Comparison of ENCODE assay signal across 17 cellular contexts in the genomic region with DNA sequence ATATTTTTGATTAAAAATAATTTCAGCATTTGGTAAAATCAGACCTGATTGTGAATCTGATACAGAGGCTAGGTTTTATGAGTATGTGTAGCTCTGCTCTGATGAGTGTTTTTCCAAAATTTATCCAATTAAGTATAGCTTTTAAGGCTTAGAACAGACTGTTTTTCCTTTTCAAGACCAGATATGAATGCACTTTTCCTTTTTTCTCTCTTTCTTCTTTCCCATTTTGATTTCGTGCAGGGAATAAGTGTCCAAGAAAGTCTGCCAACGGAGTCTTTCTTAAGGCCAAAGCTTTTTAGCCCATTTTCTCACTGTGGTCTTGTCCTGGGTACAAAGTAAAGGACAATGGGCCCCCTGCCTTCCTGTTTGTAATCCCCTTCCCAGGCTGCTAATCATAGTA. TPM values are rescaled to one million over a fixed set of nuclear protein-coding genes. Genes with fewer than 3 reads are reported as not detected.
A peak's percentile ranks its signal among the peaks of the same experiment; 100 is the strongest.
DNase-seq lines count a peak whose midpoint lies in the region; ATAC-seq and TF ChIP-seq lines count a peak whose summit lies in the region.
"Had no signal": no experiment of that assay in that cellular context is flagged by ENCODE, and none has a peak within 500 bp of the region (broad histone marks: within the 10 kb centered on the region; RNA-seq: fewer than 3 reads in every experiment).

No MANE protein-coding gene starts in this region.

- no peaks in the 10 kb centered on the region for H3K36me3 ChIP-seq in testis (ENCODE audit: low read depth, missing control alignments)
- H3K36me3 ChIP-seq: pancreas had no signal

- ATAC-seq in HG03196 (IDR thresholded peaks at IDR 0.05; ENCODE audit: unreplicated experiment): no peak
- ATAC-seq in activated CD8-positive, alpha-beta memory T cell treated with anti-CD3 and anti-CD28 coated beads, Interleukin-2, amount 10 ng/mL, durations not matched to agents 7 days and 5 days: no peak
- ATAC-seq: activated T-helper 17 cell treated with anti-CD3 and anti-CD28 coated beads, Interleukin-2, amount 50 U/mL, for 72 hours; pancreas; stimulated activated naive CD8-positive, alpha-beta T cell treated with anti-CD3 and anti-CD28 coated beads, Interleukin-15, Interleukin-2, amounts not matched to agents 100 U/mL and 50 U/mL, for 24 hours had no signal

- CTCF ChIA-PET in activated CD8-positive, alpha-beta memory T cell treated with anti-CD3 and anti-CD28 coated beads, Interleukin-2, amount 10 ng/mL, durations not matched to agents 7 days and 5 days (lab: Charles Lee): no interaction called here

- H3K27me3 Mint-ChIP-seq in chondrocyte (ENCODE audit: low read depth): no peaks in the 10 kb centered on the region
- H3K27me3 Mint-ChIP-seq in activated CD8-positive, alpha-beta memory T cell treated with anti-CD3 and anti-CD28 coated beads, Interleukin-2, amount 10 ng/mL, durations not matched to agents 7 days and 5 days: peaks cover 8% of the 10 kb centered on the region
- H3K27me3 Mint-ChIP-seq: activated T-helper 17 cell treated with anti-CD3 and anti-CD28 coated beads, Interleukin-2, amount 50 U/mL, for 72 hours had no signal

- H3K4me1 Mint-ChIP-seq in chondrocyte (ENCODE audit: low read depth): peaks cover 56% of the 10 kb centered on the region
- peaks cover 54% of the 10 kb centered on the region for H3K4me1 Mint-ChIP-seq in activated CD8-positive, alpha-beta memory T cell treated with anti-CD3 and anti-CD28 coated beads, Interleukin-2, amount 10 ng/mL, durations not matched to agents 7 days and 5 days

- H3K4me3 Mint-ChIP-seq in chondrocyte (ENCODE audit: unreplicated experiment): no peak overlapping the region
- H3K4me3 Mint-ChIP-seq in activated CD8-positive, alpha-beta memory T cell treated with anti-CD3 and anti-CD28 coated beads, Interleukin-2, amount 10 ng/mL, durations not matched to agents 7 days and 5 days: no peak overlapping the region

- 11 to 32% methylated on average over 2 of the region's 2 CpGs for WGBS in testis, 2 donors

- no peaks in the 10 kb centered on the region for H3K9me3 Mint-ChIP-seq in chondrocyte (ENCODE audit: low read depth)
- H3K9me3 Mint-ChIP-seq in activated CD8-positive, alpha-beta memory T cell treated with anti-CD3 and anti-CD28 coated beads, Interleukin-2, amount 10 ng/mL, durations not matched to agents 7 days and 5 days (ENCODE audit: low read depth): no peaks in the 10 kb centered on the region
- H3K9me3 Mint-ChIP-seq: activated T-helper 17 cell treated with anti-CD3 and anti-CD28 coated beads, Interleukin-2, amount 50 U/mL, for 72 hours had no signal

- H3K4me3 ChIP-seq in testis: no peak overlapping the region
- H3K4me3 ChIP-seq: pancreas had no signal

- intact Hi-C loops in testis (cut with DNase I; ENCODE audit: low total_unique reads): no loop called here

- peak overlapping the region; percentile 87 for H3K27ac Mint-ChIP-seq in chondrocyte (ENCODE audit: unreplicated experiment)
- H3K27ac Mint-ChIP-seq in activated CD8-positive, alpha-beta memory T cell treated with anti-CD3 and anti-CD28 coated beads, Interleukin-2, amount 10 ng/mL, durations not matched to agents 7 days and 5 days: no peak overlapping the region
- H3K27ac Mint-ChIP-seq: activated T-helper 17 cell treated with anti-CD3 and anti-CD28 coated beads, Interleukin-2, amount 50 U/mL, for 72 hours had no signal

- H3K27ac ChIP-seq in testis: peak overlapping the region in 1 of 2 donors; percentile 48

- TF ChIP-seq CTCF in chondrocyte (IDR thresholded peaks at IDR 0.05): no peak
- no peak for TF ChIP-seq CTCF in testis (IDR thresholded peaks at IDR 0.05)

- no peak for TF ChIP-seq POLR2A in testis (IDR thresholded peaks at IDR 0.05)

- DNase-seq in NCI-H82 (lab: John Stamatoyannopoulos, UW) (peak; percentile 58), NCI-H82 treated with DMSO at 0.1 percent for 48 hours (lab: John Stamatoyannopoulos, UW; ENCODE audit: unreplicated experiment) (no peak), chondrocyte (ENCODE audit: low spot score) (no peak), midbrain (lab: John Stamatoyannopoulos, UW) (peak; percentile 25), testis (peak; percentile 6), NAMALWA (ENCODE audit: low spot score) (no peak)
- no peak for DNase-seq in activated CD8-positive, alpha-beta memory T cell treated with anti-CD3 and anti-CD28 coated beads, Interleukin-2, amount 10 ng/mL, durations not matched to agents 7 days and 5 days
- DNase-seq: activated CD4-positive, alpha-beta T cell treated with anti-CD3 and anti-CD28 coated beads for 1 hour; Calu3; central memory CD4-positive, alpha-beta T cell; kidney; NK-92 treated with Interleukin-12 subunit alpha and Interleukin-12 subunit beta, amount 100 ng/mL, for 24 hours; pancreas; stimulated activated CD4-positive, alpha-beta T cell treated with anti-CD3 and anti-CD28 coated beads, Interleukin-4, amount 100 ng/mL, for 1 hour; stimulated activated naive CD8-positive, alpha-beta T cell treated with anti-CD3 and anti-CD28 coated beads, Interleukin-15, Interleukin-2, amounts not matched to agents 100 U/mL and 50 U/mL, for 24 hours had no signal

- no peaks in the 10 kb centered on the region for H3K9me3 ChIP-seq in testis
- H3K9me3 ChIP-seq: pancreas had no signal

- H3K27me3 ChIP-seq in testis: no peaks in the 10 kb centered on the region
- H3K27me3 ChIP-seq: pancreas had no signal

- H3K4me1 ChIP-seq in testis: peaks cover 42% of the 10 kb centered on the region

- no peaks in the 10 kb centered on the region for H3K36me3 Mint-ChIP-seq in chondrocyte (ENCODE audit: low read depth)
- no peaks in the 10 kb centered on the region for H3K36me3 Mint-ChIP-seq in activated CD8-positive, alpha-beta memory T cell treated with anti-CD3 and anti-CD28 coated beads, Interleukin-2, amount 10 ng/mL, durations not matched to agents 7 days and 5 days

RNA-seq across cellular contexts. Expression of gene KIF1B, which starts 2.8 kb away (rescaled TPM):
- total RNA-seq in chondrocyte (48.8 to 49.4 TPM (median 48.9 TPM) in 3 replicates), testis (100 to 1,000 TPM in 1 of 2 donors, 10 to 100 TPM in 1; 71.2 to 119 TPM)
- polyA plus RNA-seq in testis (ENCODE audit: insufficient read depth, low read depth, low replicate concordance): 64.5 TPM
- 10 to 100 TPM; 14.2 to 21.3 TPM for total RNA-seq in activated CD8-positive, alpha-beta memory T cell treated with anti-CD3 and anti-CD28 coated beads, Interleukin-2, amount 10 ng/mL, durations not matched to agents 7 days and 5 days

Comparison
In these comparisons a context has a peak if more than half of its experiments do, and no peak if none do; other contexts are left out.
1. DNase-seq: peak in NCI-H82 (single experiment), midbrain (single experiment) and testis (single experiment); none in NCI-H82 treated with DMSO at 0.1 percent for 48 hours (single experiment), chondrocyte (single experiment), NAMALWA (single experiment) and activated CD8-positive, alpha-beta memory T cell treated with anti-CD3 and anti-CD28 coated beads, Interleukin-2, amount 10 ng/mL, durations not matched to agents 7 days and 5 days (single experiment).